8 cellular contexts compared by ENCODE assay signal in genomic region chr9:124764774-124765438, GRCh38. TPM values are rescaled to one million over a fixed set of nuclear protein-coding genes. Genes with fewer than 3 reads are reported as not detected.
DNase-seq lines count a peak whose midpoint lies in the region; ATAC-seq, FAIRE-seq and TF ChIP-seq lines count a peak whose summit lies in the region.

No MANE protein-coding gene starts in this region.

- peaks cover 96% of the 10 kb centered on the region for H3K79me2 ChIP-seq in K562 (ENCODE audit: control insufficient read depth, insufficient read depth, low read length)

- H3K36me3 Mint-ChIP-seq in activated T-helper 17 cell treated with anti-CD3 and anti-CD28 coated beads, Interleukin-2, amount 50 U/mL, for 72 hours (ENCODE audit: low read depth), result peaks cover 9% of the 10 kb centered on the region

- CTCF ChIA-PET in K562 (lab: Yijun Ruan, JAX; ENCODE audit: low intra/inter-chr PET ratio), result interaction anchor here (0.5 to 3.0 kb wide), 2 partner anchors 53 to 251 kb away, joined by 3 to 22 read pairs; no protein-coding TSS in a partner anchor

- peak; percentile 69 for ATAC-seq in K562
- ATAC-seq in pancreas, result peak in 3 of 4 donors; percentile 48 to 63 (median 58)
- ATAC-seq in activated T-helper 17 cell treated with anti-CD3 and anti-CD28 coated beads, Interleukin-2, amount 50 U/mL, for 72 hours (replicated peaks), result no peak
- ATAC-seq in HG02884 (IDR thresholded peaks at IDR 0.05; ENCODE audit: unreplicated experiment), result no peak

- in situ Hi-C loops in K562 (cut with MboI), result loop anchor here (5.0 kb wide), 2 partner anchors 48 to 153 kb away; no protein-coding TSS in a partner anchor

- peaks cover 9% of the 10 kb centered on the region for H3K4me1 Mint-ChIP-seq in activated T-helper 17 cell treated with anti-CD3 and anti-CD28 coated beads, Interleukin-2, amount 50 U/mL, for 72 hours

- H3K4me3 ChIP-seq in K562, result no peak overlapping the region
- H3K4me3 ChIP-seq in pancreas, result no peak overlapping the region

- H3K9me3 Mint-ChIP-seq in activated T-helper 17 cell treated with anti-CD3 and anti-CD28 coated beads, Interleukin-2, amount 50 U/mL, for 72 hours, result no peaks in the 10 kb centered on the region

- no TSS peak for BruUV-seq in K562 (replicated peaks; lab: Mats Ljungman, UMichigan)

- FAIRE-seq in K562 (lab: Jason Lieb, UNC), result peak; percentile 84
- no peak for FAIRE-seq in pancreas (lab: Jason Lieb, UNC)

- H3K4me1 ChIP-seq in K562 (replicated peaks in 1 of 2; ENCODE audit: control insufficient read depth in 2 of 2, insufficient read depth in 2 of 2, low read length in 2 of 2), result peaks cover 2 to 31% of the 10 kb centered on the region in 2 experiments
- peaks cover 4 to 9% (median 8%) of the 10 kb centered on the region in 3 donors for H3K4me1 ChIP-seq in pancreas

- intact Hi-C loops in K562 (cut with micrococcal nuclease) (loop anchor here (2.0 kb wide), 1 partner anchor 52 kb away; no protein-coding TSS in a partner anchor), pancreas (cut with DNase I) (no loop called here)

- no peaks in the 10 kb centered on the region for H3K27me3 ChIP-seq in K562 (ENCODE audit: control insufficient read depth in 2 of 2, insufficient read depth in 2 of 2, low read length in 2 of 2)
- H3K27me3 ChIP-seq in pancreas, result no peaks in the 10 kb centered on the region

- H3K27ac Mint-ChIP-seq in activated T-helper 17 cell treated with anti-CD3 and anti-CD28 coated beads, Interleukin-2, amount 50 U/mL, for 72 hours, result no peak overlapping the region

- TF ChIP-seq CTCF in LNCAP (IDR thresholded peaks at IDR 0.05) (peak; percentile 57), K562 (IDR thresholded peaks at IDR 0.05 in 2 of 3, conservative IDR thresholded peaks at IDR 0.05 in 1 of 3; ENCODE audit: insufficient read depth in 2 of 3, low read depth in 1 of 3, low read length in 3 of 3) (peak; percentile 42 to 72 (median 59); a peak in 5 of 6 replicates), pancreas (IDR thresholded peaks at IDR 0.05) (no peak)

- H3K4me2 ChIP-seq in K562 (ENCODE audit: insufficient read depth, low read length), result no peak overlapping the region

- H3K9me3 ChIP-seq in K562 (replicated peaks; ENCODE audit: control insufficient read depth, insufficient read depth, low read depth, low read length), result no peaks in the 10 kb centered on the region
- H3K9me3 ChIP-seq in pancreas, result no peaks in the 10 kb centered on the region

- 0 out of 3 replicates have a peak, but pooled peaks cover 2% of the 10 kb centered on the region for H3K36me3 ChIP-seq in K562 (ENCODE audit: control insufficient read depth, insufficient read depth, low read length)
- H3K36me3 ChIP-seq in pancreas, result no peaks in the 10 kb centered on the region

- POLR2A ChIA-PET in K562 (lab: Yijun Ruan, JAX), result interaction anchor here (0.6 to 1.3 kb wide), 8 partner anchors 14 to 97 kb away, joined by 3 to 6 read pairs (median 4); partner anchors contain the start of gene ARPC5L

- H3K27me3 Mint-ChIP-seq in activated T-helper 17 cell treated with anti-CD3 and anti-CD28 coated beads, Interleukin-2, amount 50 U/mL, for 72 hours, result peaks cover 68% of the 10 kb centered on the region

- TF ChIP-seq RAD21 in K562 (CRISPR knock-in tag; conservative IDR thresholded peaks at IDR 0.05 in 1 of 2, IDR thresholded peaks at IDR 0.05 in 1 of 2), result peak; percentile 41 to 70

- DNase-seq in DMS53 (lab: John Stamatoyannopoulos, UW) (peak; percentile 46), DMS53 treated with DMSO at 0.1 percent for 48 hours (lab: John Stamatoyannopoulos, UW; ENCODE audit: unreplicated experiment) (no peak), K562 (ENCODE audit: extremely low read depth in 1 of 4, low spot score in 3 of 4) (peak in 3 of 4 experiments; percentile 25 to 55 (median 51)), pancreas (no peak), nucleus accumbens (lab: John Stamatoyannopoulos, UW) (no peak)

- no peak for TF ChIP-seq EP300 in K562 (IDR thresholded peaks at IDR 0.05; ENCODE audit: low read length)

- WGBS in K562 (ENCODE audit: insufficient coverage, low coverage, missing lambda C conversion rate), result 20% methylated on average over 6 of the region's 6 CpGs
- WGBS in pancreas, 2 donors, result 59 to 65% methylated on average over 6 of the region's 6 CpGs

- no peaks in the 10 kb centered on the region for H3K9me1 ChIP-seq in K562 (ENCODE audit: control insufficient read depth, insufficient read depth, low read length)

- TF ChIP-seq POLR2A in K562 (conservative IDR thresholded peaks at IDR 0.05), result no peak

- no peak overlapping the region for H2AFZ ChIP-seq in K562 (ENCODE audit: low read depth, low read length)

- H4K20me1 ChIP-seq in K562 (replicated peaks; ENCODE audit: control insufficient read depth, insufficient read depth, low read length), result peaks cover 6% of the 10 kb centered on the region; the same call in 1 of the 2 replicates

- H3K27ac ChIP-seq in K562 (ENCODE audit: extremely low read depth, low read depth, low read length), result no peak overlapping the region
- no peak overlapping the region for H3K27ac ChIP-seq in pancreas

- H3K9ac ChIP-seq in K562 (ENCODE audit: insufficient read depth in 1 of 2, low read depth in 2 of 2, low read length in 2 of 2), result no peak overlapping the region

- H3K4me3 Mint-ChIP-seq in activated T-helper 17 cell treated with anti-CD3 and anti-CD28 coated beads, Interleukin-2, amount 50 U/mL, for 72 hours, result no peak overlapping the region

TF ChIP-seq in K562, 482 proteins besides CTCF, POLR2A, EP300 and RAD21 (continues in another document):
- no peak for TF ChIP-seq GATAD2A (IDR thresholded peaks at IDR 0.05)
- TF ChIP-seq ZNF263 (CRISPR knock-in tag; IDR thresholded peaks at IDR 0.05; ENCODE audit: borderline replicate concordance), result no peak
- TF ChIP-seq HDAC2 (IDR thresholded peaks at IDR 0.05), result no peak
- TF ChIP-seq NCOA2 (IDR thresholded peaks at IDR 0.05; ENCODE audit: partially characterized antibody in 2 of 2), result no peak
- peak; percentile 42; the same call in 1 of the 2 replicates for TF ChIP-seq CEBPB (tag; IDR thresholded peaks at IDR 0.05)
- TF ChIP-seq CEBPG (CRISPR knock-in tag; IDR thresholded peaks at IDR 0.05), result no peak
- peak; percentile 31 to 81; a peak in 2 of 4 replicates for TF ChIP-seq CEBPG (tag; conservative IDR thresholded peaks at IDR 0.05 in 1 of 2, IDR thresholded peaks at IDR 0.05 in 1 of 2)
- TF ChIP-seq SRF (CRISPR knock-in tag; IDR thresholded peaks at IDR 0.05), result no peak
- no peak for TF ChIP-seq ZNF696 (CRISPR knock-in tag; conservative IDR thresholded peaks at IDR 0.05)
- TF ChIP-seq MTA2 (IDR thresholded peaks at IDR 0.05; ENCODE audit: low read depth), result no peak
- no peak for TF ChIP-seq RBM39 (optimal IDR thresholded peaks at IDR 0.05; ENCODE audit: low read depth, low read length)
- no peak for TF ChIP-seq CHD2 (IDR thresholded peaks at IDR 0.05; ENCODE audit: low read depth, low read length)

RNA-seq across cellular contexts. Expression of gene NR6A1, which starts 6.2 kb away (rescaled TPM):
- total RNA-seq in K562 (2011; cell fraction: chromatin; rRNA removed; ENCODE audit: low replicate concordance), result 38.8 and 43.3 TPM in 2 replicates
- 19.2 and 20.5 TPM in 2 replicates for total RNA-seq in K562 (2011; cell fraction: nucleolus; rRNA removed)
- total RNA-seq in K562 (2011; cell fraction: nucleoplasm; rRNA removed), result 26.0 and 37.2 TPM in 2 replicates
- total RNA-seq in K562 (2014; rRNA removed) (23.0 and 34.5 TPM in 2 replicates), K562 (2014; rRNA removed; fragmentation: Illumina TruSeq; extraction: Trizol) (34.9 and 36.5 TPM in 2 replicates), K562 (2015; rRNA removed; fragmentation: Illumina TruSeq; extraction: Trizol) (36.5 and 38.7 TPM in 2 replicates), K562 (2021) (55.4 and 56.7 TPM in 2 replicates), pancreas (1 to 10 TPM; 2.1 to 3.9 (median 2.5) TPM)
- polyA plus RNA-seq in K562 (2011; rRNA removed) (32.7 and 36.6 TPM in 2 replicates), K562 (2014; fragmentation: Illumina TruSeq; extraction: Trizol) (24.5 and 28.3 TPM in 2 replicates), K562 (2014; fragmentation: Nextera tagmentation; extraction: Ambion mirVana) (10 to 100 TPM in 1 of 2 experiments, 1 to 10 TPM in 1; 9.7 to 17.7 TPM), K562 (2014; rRNA removed) (16.6 and 17.8 TPM in 2 replicates), pancreas (1 to 10 TPM; 3.0 to 3.1 TPM)
- polyA plus RNA-seq in K562 (2011; cell fraction: cytosol; rRNA removed), result 25.5 and 31.6 TPM in 2 replicates
- 24.6 and 25.2 TPM in 2 replicates for polyA plus RNA-seq in K562 (2011; cell fraction: nucleus; rRNA removed)
- polyA plus RNA-seq in K562 (2012), result 10.4 and 15.9 TPM in 2 replicates
- polyA minus RNA-seq in K562 (2011; rRNA and poly(A)+ RNA removed), result 84.3 and 92.2 TPM in 2 replicates
- polyA minus RNA-seq in K562 (2011; cell fraction: cytosol; rRNA and poly(A)+ RNA removed), result 47.1 and 52.4 TPM in 2 replicates
- 12.0 and 20.3 TPM in 2 replicates for polyA minus RNA-seq in K562 (2011; cell fraction: nucleus; rRNA and poly(A)+ RNA removed)
- total RNA-seq in activated T-helper 17 cell treated with anti-CD3 and anti-CD28 coated beads, Interleukin-2, amount 50 U/mL, for 72 hours, result 1 to 10 TPM in 1 of 2 donors, under 1 TPM in 1; 0.98 to 1.2 TPM

RNA-seq across cellular contexts. Expression of gene OLFML2A, which starts 12.0 kb away (rescaled TPM):
- not detected in 2 replicates for total RNA-seq in K562 (2011; cell fraction: chromatin; rRNA removed; ENCODE audit: low replicate concordance)
- not detected in 2 replicates for total RNA-seq in K562 (2011; cell fraction: nucleolus; rRNA removed)
- total RNA-seq in K562 (2011; cell fraction: nucleoplasm; rRNA removed), result not detected in 2 replicates
- total RNA-seq in K562 (2014; rRNA removed), result not detected in 2 replicates
- total RNA-seq in K562 (2014; rRNA removed; fragmentation: Illumina TruSeq; extraction: Trizol), result not detected in 2 replicates
- not detected in 2 replicates for total RNA-seq in K562 (2015; rRNA removed; fragmentation: Illumina TruSeq; extraction: Trizol)
- total RNA-seq in K562 (2021), result 0.09 and 0.16 TPM in 2 replicates
- not detected in 2 replicates for polyA plus RNA-seq in K562 (2011; rRNA removed)
- polyA plus RNA-seq in K562 (2011; cell fraction: cytosol; rRNA removed), result not detected in 2 replicates
- polyA plus RNA-seq in K562 (2011; cell fraction: nucleus; rRNA removed), result 0.09 TPM in 1 of 2 replicates, not detected in the other
- 0.03 TPM in 1 of 2 replicates, not detected in the other for polyA plus RNA-seq in K562 (2012)
- not detected in 2 replicates for polyA plus RNA-seq in K562 (2014; fragmentation: Illumina TruSeq; extraction: Trizol)
- not detected for polyA plus RNA-seq in K562 (2014; fragmentation: Nextera tagmentation; extraction: Ambion mirVana)
- polyA plus RNA-seq in K562 (2014; rRNA removed), result not detected in 2 replicates
- polyA minus RNA-seq in K562 (2011; rRNA and poly(A)+ RNA removed), result not detected in 2 replicates
- not detected in 2 replicates for polyA minus RNA-seq in K562 (2011; cell fraction: cytosol; rRNA and poly(A)+ RNA removed)
- not detected in 2 replicates for polyA minus RNA-seq in K562 (2011; cell fraction: nucleus; rRNA and poly(A)+ RNA removed)
- 1 to 10 TPM; 3.0 to 8.6 (median 6.5) TPM for total RNA-seq in pancreas
- 1 to 10 TPM in 1 of 2 donors, under 1 TPM in 1; 0.95 to 2.3 TPM for polyA plus RNA-seq in pancreas
- not detected for total RNA-seq in activated T-helper 17 cell treated with anti-CD3 and anti-CD28 coated beads, Interleukin-2, amount 50 U/mL, for 72 hours

Comparison
In these comparisons a context has a peak if more than half of its experiments do, and no peak if none do; other contexts are left out.
1. DNase-seq: peak in DMS53 (single experiment) and K562 (3 of 4); none in DMS53 treated with DMSO at 0.1 percent for 48 hours (single experiment), pancreas (0 of 6) and nucleus accumbens (0 of 56).
2. CTCF ChIP-seq: peak in LNCAP (single experiment) and K562 (3 of 3); none in pancreas (0 of 4).
3. ATAC-seq: peak in K562 (single experiment) and pancreas (3 of 4); none in activated T-helper 17 cell treated with anti-CD3 and anti-CD28 coated beads, Interleukin-2, amount 50 U/mL, for 72 hours (single experiment) and HG02884 (single experiment).
4. RNA of gene NR6A1, which starts 6.2 kb away (total RNA-seq): 19.2 to 56.7 TPM in K562; 2.1 to 3.9 TPM in pancreas and 0.98 to 1.2 TPM in activated T-helper 17 cell treated with anti-CD3 and anti-CD28 coated beads, Interleukin-2, amount 50 U/mL, for 72 hours; every median in the first group is over 4 times any median in the second.